ENCODE assay signal across 10 cellular contexts in the genomic region with DNA sequence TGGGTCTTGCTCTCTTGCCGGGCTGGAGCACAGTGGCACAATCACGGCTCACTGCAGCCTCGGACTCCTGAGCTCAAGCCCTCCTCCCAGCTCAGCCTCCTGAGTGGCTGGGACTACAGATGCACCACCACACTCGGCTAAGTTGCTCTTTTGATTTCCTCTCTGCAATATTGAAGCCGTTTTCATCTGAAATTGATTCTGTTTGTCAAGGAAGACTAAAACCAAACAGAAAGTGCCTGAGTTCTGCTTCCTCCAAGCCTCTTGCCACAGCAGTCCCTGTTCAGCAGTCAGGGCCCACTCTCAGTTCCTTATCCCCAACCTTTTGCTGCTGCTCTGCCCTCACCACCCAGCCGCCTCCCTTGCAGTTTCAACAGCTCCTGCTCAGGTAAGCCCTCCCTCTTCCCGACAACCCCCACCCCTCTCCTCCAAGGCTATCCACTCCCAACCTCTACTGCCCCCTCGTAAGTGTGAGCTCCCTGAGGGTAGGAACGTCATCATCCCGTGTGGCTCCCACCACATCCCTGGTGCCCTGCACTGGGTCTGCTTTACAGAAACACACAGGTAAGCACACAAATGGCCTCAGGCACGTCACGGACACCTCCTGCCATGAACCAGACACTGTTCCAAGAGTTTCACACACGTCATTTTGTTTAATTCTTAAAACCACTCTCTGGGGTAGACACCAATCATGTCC.
A peak's percentile ranks its signal among the peaks of the same experiment; 100 is the strongest.
DNase-seq lines count a peak whose midpoint lies in the region; ATAC-seq and TF ChIP-seq lines count a peak whose summit lies in the region.
"Had no signal": no experiment of that assay in that cellular context is flagged by ENCODE, and none has a peak within 500 bp of the region (broad histone marks: within the 10 kb centered on the region; RNA-seq: fewer than 3 reads in every experiment).

No MANE protein-coding gene starts in this region.

- CTCF ChIA-PET in A673 (lab: Charles Lee) = no interaction called here
- CTCF ChIA-PET in SK-N-SH (lab: Yijun Ruan, JAX) = no interaction called here

- no peak for TF ChIP-seq CTCF in GM23338 (conservative IDR thresholded peaks at IDR 0.05; ENCODE audit: low read depth in 2 of 2)
- no peak for TF ChIP-seq CTCF in MM.1S (IDR thresholded peaks at IDR 0.05; ENCODE audit: low read length)
- no peak for TF ChIP-seq CTCF in A673 (conservative IDR thresholded peaks at IDR 0.05; ENCODE audit: low read depth, low read length)
- no peak for TF ChIP-seq CTCF in SK-N-SH (IDR thresholded peaks at IDR 0.05)

- H3K27me3 ChIP-seq in GM23338 (ENCODE audit: insufficient read depth) = no peaks in the 10 kb centered on the region
- no peaks in the 10 kb centered on the region for H3K27me3 ChIP-seq in MM.1S (replicated peaks; ENCODE audit: insufficient read depth, low read length)
- H3K27me3 ChIP-seq in A673 (replicated peaks; ENCODE audit: insufficient read depth, low read depth, low read length, poor library complexity) = no peaks in the 10 kb centered on the region
- H3K27me3 ChIP-seq in SK-N-SH (ENCODE audit: insufficient read depth) = no peaks in the 10 kb centered on the region

- ATAC-seq in GM18868 (IDR thresholded peaks at IDR 0.05; ENCODE audit: unreplicated experiment) = peak; percentile 97
- peak; percentile 71 for ATAC-seq in GM23338
- peak; percentile 99 for ATAC-seq in memory B cell (ENCODE audit: low read depth)
- ATAC-seq: Panc1 had no signal

- DNase-seq in GM23338 (ENCODE audit: low spot score) (no peak), MM.1S (peak; percentile 53), memory B cell (ENCODE audit: low spot score in 2 of 2) (peak; percentile 50 to 65), erythroblast (lab: John Stamatoyannopoulos, UW) (no peak), A673 (ENCODE audit: low spot score) (no peak), SK-N-SH (no peak)
- no peak for DNase-seq in stimulated activated naive CD4-positive, alpha-beta T cell treated with Interleukin-2 at 50 U/mL for 16 hours (lab: John Stamatoyannopoulos, UW)

- H3K4me3 ChIP-seq in GM23338 (no peak overlapping the region), MM.1S (ENCODE audit: low read length) (peak overlapping the region; percentile 30), A673 (ENCODE audit: low read depth, low read length, poor library complexity, severe bottlenecking) (no peak overlapping the region), SK-N-SH (ENCODE audit: low read depth in 2 of 2, low read length in 1 of 2) (no peak overlapping the region)
- H3K4me3 ChIP-seq: skin epidermis had no signal

- H3K4me3 Mint-ChIP-seq in GM23338 (no peak overlapping the region), memory B cell (peak overlapping the region; percentile 83)

- H3K4me1 Mint-ChIP-seq in GM23338 (peaks cover 6% of the 10 kb centered on the region), memory B cell (peaks cover 31% of the 10 kb centered on the region)

- H2AFZ ChIP-seq in GM23338 (peak overlapping the region; percentile 81), MM.1S (ENCODE audit: low read length) (peak overlapping the region; percentile 70), SK-N-SH (ENCODE audit: low read depth) (no peak overlapping the region)

- H3K9me2 ChIP-seq in GM23338 (ENCODE audit: insufficient read depth) = 0 out of 2 replicates have a peak, but pooled peaks cover 4% of the 10 kb centered on the region
- H3K9me2 ChIP-seq in MM.1S (replicated peaks; ENCODE audit: insufficient read depth, low read length) = no peaks in the 10 kb centered on the region
- H3K9me2 ChIP-seq in SK-N-SH = no peaks in the 10 kb centered on the region

- H4K20me1 ChIP-seq in GM23338 (replicated peaks; ENCODE audit: insufficient read depth) (no peaks in the 10 kb centered on the region), MM.1S (ENCODE audit: insufficient read depth, low read length) (no peaks in the 10 kb centered on the region), SK-N-SH (ENCODE audit: insufficient read depth) (no peaks in the 10 kb centered on the region)

- H3K4me1 ChIP-seq in GM23338 (ENCODE audit: insufficient read depth) (no peaks in the 10 kb centered on the region), MM.1S (ENCODE audit: low read length) (peaks cover 36% of the 10 kb centered on the region), A673 (ENCODE audit: insufficient read depth, low read length, poor library complexity, severe bottlenecking) (no peaks in the 10 kb centered on the region), SK-N-SH (ENCODE audit: control insufficient read depth in 1 of 2, insufficient read depth in 2 of 2, low read depth in 1 of 2, low read length in 1 of 2) (no peaks in the 10 kb centered on the region)

- 79% methylated on average over 13 of the region's 13 CpGs for WGBS in SK-N-SH (ENCODE audit: low lambda C conversion rate)

- intact Hi-C loops in A673 (cut with micrococcal nuclease; ENCODE audit: unreplicated experiment) = no loop called here

- H3K4me2 ChIP-seq in GM23338 = no peak overlapping the region
- peak overlapping the region; percentile 78; the same call in 1 of the 2 replicates for H3K4me2 ChIP-seq in MM.1S (ENCODE audit: low read depth, low read length)
- H3K4me2 ChIP-seq in SK-N-SH = no peak overlapping the region

- H3K9me3 Mint-ChIP-seq in GM23338 (no peaks in the 10 kb centered on the region; the same call in 2 of the 3 replicates), memory B cell (no peaks in the 10 kb centered on the region)

- TF ChIP-seq RAD21 in SK-N-SH (IDR thresholded peaks at IDR 0.05; ENCODE audit: low read length) = no peak

- H3K9me3 ChIP-seq in MM.1S (replicated peaks; ENCODE audit: insufficient read depth, low read length) (no peaks in the 10 kb centered on the region), A673 (ENCODE audit: low read depth, low read length, poor library complexity, severe bottlenecking) (no peaks in the 10 kb centered on the region), SK-N-SH (no peaks in the 10 kb centered on the region)

- TF ChIP-seq EP300 in SK-N-SH (IDR thresholded peaks at IDR 0.05; ENCODE audit: borderline replicate concordance in 1 of 2, low read depth in 1 of 2, low read length in 1 of 2) = no peak

- H3K27ac Mint-ChIP-seq in GM23338 = no peak overlapping the region
- peak overlapping the region; percentile 91 for H3K27ac Mint-ChIP-seq in memory B cell

- no TSS peak for BruUV-seq in A673 (replicated peaks; lab: Mats Ljungman, UMichigan)

- TF ChIP-seq POLR2A in erythroblast (IDR thresholded peaks at IDR 0.05; ENCODE audit: low read length) = no peak

- H3K27me3 Mint-ChIP-seq in GM23338 (ENCODE audit: insufficient read depth, low read depth, poor library complexity) = peaks cover 3% of the 10 kb centered on the region
- H3K27me3 Mint-ChIP-seq in memory B cell = no peaks in the 10 kb centered on the region

- H3K27ac ChIP-seq in GM23338 (ENCODE audit: low read depth) (no peak overlapping the region), MM.1S (ENCODE audit: low read length) (peak overlapping the region; percentile 94), A673 (ENCODE audit: low read depth, low read length, poor library complexity, severe bottlenecking) (no peak overlapping the region), SK-N-SH (ENCODE audit: low read depth in 2 of 2, low read length in 1 of 2) (no peak overlapping the region)

- H3K36me3 Mint-ChIP-seq in GM23338 (ENCODE audit: low read depth) = no peaks in the 10 kb centered on the region
- H3K36me3 Mint-ChIP-seq in memory B cell = no peaks in the 10 kb centered on the region

- H3K36me3 ChIP-seq in GM23338 (ENCODE audit: insufficient read depth) (no peaks in the 10 kb centered on the region), MM.1S (replicated peaks; ENCODE audit: insufficient read depth, low read length) (no peaks in the 10 kb centered on the region), A673 (ENCODE audit: insufficient read depth, low read length, poor library complexity, severe bottlenecking) (no peaks in the 10 kb centered on the region), SK-N-SH (replicated peaks in 1 of 2; ENCODE audit: control insufficient read depth in 1 of 2, insufficient read depth in 2 of 2, low read length in 1 of 2) (no peaks in the 10 kb centered on the region)

- POLR2A ChIA-PET in A673 (lab: Charles Lee; ENCODE audit: low non-redundant PET) (no interaction called here), SK-N-SH (lab: Yijun Ruan, JAX) (interaction anchor here (0.6 kb wide), 1 partner anchor 187 kb away, joined by 3 read pairs; no protein-coding TSS in a partner anchor)

- no peaks in the 10 kb centered on the region for H3K79me2 ChIP-seq in GM23338 (replicated peaks; ENCODE audit: insufficient read depth)
- H3K79me2 ChIP-seq in MM.1S (ENCODE audit: low read length) = no peaks in the 10 kb centered on the region
- H3K79me2 ChIP-seq in SK-N-SH (ENCODE audit: insufficient read depth) = no peaks in the 10 kb centered on the region

- H3F3A ChIP-seq in GM23338 (replicated peaks; ENCODE audit: low read depth) (no peaks in the 10 kb centered on the region), MM.1S (ENCODE audit: insufficient read depth, low read length) (peaks cover 23% of the 10 kb centered on the region), SK-N-SH (replicated peaks; ENCODE audit: insufficient read depth) (no peaks in the 10 kb centered on the region)

- H3K9ac ChIP-seq in MM.1S (ENCODE audit: low read length) (peak overlapping the region; percentile 67), SK-N-SH (no peak overlapping the region)

TF ChIP-seq in SK-N-SH, 30 proteins besides CTCF, POLR2A, EP300 and RAD21 (continues in another document):
- no peak for TF ChIP-seq NRF1 (IDR thresholded peaks at IDR 0.05; ENCODE audit: low read depth, low read length)
- TF ChIP-seq RXRA (IDR thresholded peaks at IDR 0.05; ENCODE audit: borderline replicate concordance, low read depth) = no peak
- TF ChIP-seq, protein P1, sequence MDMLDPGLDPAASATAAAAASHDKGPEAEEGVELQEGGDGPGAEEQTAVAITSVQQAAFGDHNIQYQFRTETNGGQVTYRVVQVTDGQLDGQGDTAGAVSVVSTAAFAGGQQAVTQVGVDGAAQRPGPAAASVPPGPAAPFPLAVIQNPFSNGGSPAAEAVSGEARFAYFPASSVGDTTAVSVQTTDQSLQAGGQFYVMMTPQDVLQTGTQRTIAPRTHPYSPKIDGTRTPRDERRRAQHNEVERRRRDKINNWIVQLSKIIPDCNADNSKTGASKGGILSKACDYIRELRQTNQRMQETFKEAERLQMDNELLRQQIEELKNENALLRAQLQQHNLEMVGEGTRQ (IDR thresholded peaks at IDR 0.05; ENCODE audit: borderline replicate concordance, low read depth, low read length) = no peak
- TF ChIP-seq GATA2 (CRISPR knock-in tag; IDR thresholded peaks at IDR 0.05) = no peak
- TF ChIP-seq, protein P2, sequence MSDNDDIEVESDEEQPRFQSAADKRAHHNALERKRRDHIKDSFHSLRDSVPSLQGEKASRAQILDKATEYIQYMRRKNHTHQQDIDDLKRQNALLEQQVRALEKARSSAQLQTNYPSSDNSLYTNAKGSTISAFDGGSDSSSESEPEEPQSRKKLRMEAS (IDR thresholded peaks at IDR 0.05; ENCODE audit: low read depth) = no peak
- TF ChIP-seq FOXJ3 (CRISPR knock-in tag; IDR thresholded peaks at IDR 0.05) = no peak
- no peak for TF ChIP-seq MEF2A (IDR thresholded peaks at IDR 0.05; ENCODE audit: borderline replicate concordance, low read depth)
- no peak for TF ChIP-seq CHD2 (IDR thresholded peaks at IDR 0.05; ENCODE audit: low read length, partially characterized antibody)
- TF ChIP-seq RFX5 (IDR thresholded peaks at IDR 0.05; ENCODE audit: low read length) = no peak
- no peak for TF ChIP-seq SIN3A (IDR thresholded peaks at IDR 0.05; ENCODE audit: borderline replicate concordance, low read depth, low read length)

Comparison
In these comparisons a context has a peak if more than half of its experiments do, and no peak if none do; other contexts are left out.
1. DNase-seq: peak in MM.1S (single experiment) and memory B cell (2 of 2); none in GM23338 (single experiment), erythroblast (0 of 2), A673 (single experiment), SK-N-SH (single experiment) and stimulated activated naive CD4-positive, alpha-beta T cell treated with Interleukin-2 at 50 U/mL for 16 hours (single experiment).
2. Peak in every context shown above with its lines, with median percentiles within 50 percentile points of each other: ATAC-seq.